In the genomic region with DNA sequence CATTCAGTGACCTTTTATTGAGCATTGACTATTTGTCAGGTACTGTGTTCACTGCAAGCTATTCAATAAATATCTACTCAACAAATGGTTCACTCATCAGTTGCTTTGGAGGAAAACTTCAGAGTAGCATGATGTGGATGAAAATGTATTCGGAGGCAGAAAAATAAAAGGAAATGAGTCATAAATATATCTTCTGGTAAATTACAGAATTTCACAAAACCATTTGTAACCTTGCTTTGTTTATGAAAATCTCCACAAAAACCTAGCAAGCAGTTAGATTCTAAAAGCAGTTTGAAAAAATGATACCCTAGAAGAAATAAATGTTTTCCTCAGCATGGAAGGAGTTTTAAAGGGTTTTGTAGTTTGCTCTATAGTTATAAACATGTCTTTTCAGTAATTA, we compare ENCODE assay signal across 23 cellular contexts.
"Had no signal": no experiment of that assay in that cellular context is flagged by ENCODE, and none has a peak within 500 bp of the region (broad histone marks: within the 10 kb centered on the region; RNA-seq: fewer than 3 reads in every experiment).

No MANE protein-coding gene starts in this region.

- H3K9me3 ChIP-seq: esophagus muscularis mucosa, gastroesophageal sphincter, heart left ventricle, left ventricle myocardium inferior, ovary, psoas muscle had no signal

- H3K27me3 Mint-ChIP-seq: activated B cell treated with CpG ODN at 0.5 μM for 24 hours; activated CD8-positive, alpha-beta memory T cell treated with anti-CD3 and anti-CD28 coated beads, Interleukin-2, amount 10 ng/mL, durations not matched to agents 7 days and 5 days; dendritic cell treated with granulocyte-macrophage colony-stimulating factor and Interleukin-4, amounts not matched to agents 40 ng/mL and 50 ng/mL, for 4 days; stimulated activated naive B cell treated with anti-CD40 and anti-IgM and Interleukin-4, amounts not matched to agents 10 μg/mL and 1 μg/mL and 100 μg/mL, for 72 hours had no signal

- FAIRE-seq: small intestine had no signal

- H3K4me1 Mint-ChIP-seq: activated B cell treated with CpG ODN at 0.5 μM for 24 hours; activated CD8-positive, alpha-beta memory T cell treated with anti-CD3 and anti-CD28 coated beads, Interleukin-2, amount 10 ng/mL, durations not matched to agents 7 days and 5 days; activated naive CD8-positive, alpha-beta T cell treated with anti-CD3 and anti-CD28 coated beads for 36 hours; activated T-helper 17 cell treated with anti-CD3 and anti-CD28 coated beads, Interleukin-2, amount 50 U/mL, for 72 hours; memory B cell; stimulated activated naive B cell treated with anti-CD40 and anti-IgM and Interleukin-4, amounts not matched to agents 10 μg/mL and 1 μg/mL and 100 μg/mL, for 72 hours; T-cell had no signal

- H3K27me3 ChIP-seq: esophagus muscularis mucosa, gastroesophageal sphincter, heart left ventricle, ovary had no signal

- H3K36me3 ChIP-seq: esophagus muscularis mucosa, gastroesophageal sphincter, heart left ventricle, left ventricle myocardium inferior, ovary had no signal

- H3K27ac ChIP-seq: esophagus muscularis mucosa, gastroesophageal sphincter, heart left ventricle, left ventricle myocardium inferior, ovary, psoas muscle had no signal

- H3K4me3 ChIP-seq: esophagus muscularis mucosa, gastroesophageal sphincter, heart left ventricle, left ventricle myocardium inferior, ovary, psoas muscle had no signal

- H3K4me1 ChIP-seq: esophagus muscularis mucosa, heart left ventricle, left ventricle myocardium inferior, psoas muscle had no signal

- H3K36me3 Mint-ChIP-seq: activated CD4-positive, alpha-beta memory T cell treated with anti-CD3 and anti-CD28 coated beads for 36 hours; activated CD8-positive, alpha-beta memory T cell treated with anti-CD3 and anti-CD28 coated beads, Interleukin-2, amount 10 ng/mL, durations not matched to agents 7 days and 5 days; activated naive CD8-positive, alpha-beta T cell treated with anti-CD3 and anti-CD28 coated beads for 36 hours; memory B cell; naive thymus-derived CD8-positive, alpha-beta T cell; stimulated activated naive B cell treated with anti-CD40 and anti-IgM and Interleukin-4, amounts not matched to agents 10 μg/mL and 1 μg/mL and 100 μg/mL, for 72 hours; T-cell had no signal

- H3K9me3 Mint-ChIP-seq: activated CD4-positive, alpha-beta memory T cell treated with anti-CD3 and anti-CD28 coated beads for 36 hours; activated naive CD8-positive, alpha-beta T cell treated with anti-CD3 and anti-CD28 coated beads for 36 hours; activated T-helper 17 cell treated with anti-CD3 and anti-CD28 coated beads, Interleukin-2, amount 50 U/mL, for 72 hours; dendritic cell treated with granulocyte-macrophage colony-stimulating factor and Interleukin-4, amounts not matched to agents 40 ng/mL and 50 ng/mL, for 4 days; naive thymus-derived CD8-positive, alpha-beta T cell; stimulated activated naive B cell treated with anti-CD40 and anti-IgM and Interleukin-4, amounts not matched to agents 10 μg/mL and 1 μg/mL and 100 μg/mL, for 72 hours; T-cell had no signal

- H3K27ac Mint-ChIP-seq: activated B cell treated with CpG ODN at 0.5 μM for 24 hours; activated CD4-positive, alpha-beta memory T cell treated with anti-CD3 and anti-CD28 coated beads for 36 hours; activated CD8-positive, alpha-beta memory T cell treated with anti-CD3 and anti-CD28 coated beads, Interleukin-2, amount 10 ng/mL, durations not matched to agents 7 days and 5 days; activated naive CD8-positive, alpha-beta T cell treated with anti-CD3 and anti-CD28 coated beads for 36 hours; activated T-helper 17 cell treated with anti-CD3 and anti-CD28 coated beads, Interleukin-2, amount 50 U/mL, for 72 hours; dendritic cell treated with granulocyte-macrophage colony-stimulating factor and Interleukin-4, amounts not matched to agents 40 ng/mL and 50 ng/mL, for 4 days; memory B cell; naive thymus-derived CD8-positive, alpha-beta T cell; stimulated activated naive B cell treated with anti-CD40 and anti-IgM and Interleukin-4, amounts not matched to agents 10 μg/mL and 1 μg/mL and 100 μg/mL, for 72 hours; T-cell had no signal

- ATAC-seq: activated CD8-positive, alpha-beta memory T cell treated with anti-CD3 and anti-CD28 coated beads, Interleukin-2, amount 10 ng/mL, durations not matched to agents 7 days and 5 days; activated T-helper 17 cell treated with anti-CD3 and anti-CD28 coated beads, Interleukin-2, amount 50 U/mL, for 72 hours; gastroesophageal sphincter; heart left ventricle; naive thymus-derived CD8-positive, alpha-beta T cell; psoas muscle; right cardiac atrium; stimulated activated naive B cell treated with anti-CD40 and anti-IgM and Interleukin-4, amounts not matched to agents 10 μg/mL and 1 μg/mL and 100 μg/mL, for 72 hours; T-cell had no signal

- DNase-seq: activated B cell treated with CpG ODN at 0.5 μM for 24 hours; activated CD4-positive, alpha-beta memory T cell treated with anti-CD3 and anti-CD28 coated beads for 36 hours; activated CD4-positive, alpha-beta T cell treated with anti-CD3 and anti-CD28 coated beads for 4 hours; activated CD8-positive, alpha-beta memory T cell treated with anti-CD3 and anti-CD28 coated beads, Interleukin-2, amount 10 ng/mL, durations not matched to agents 7 days and 5 days; activated naive CD4-positive, alpha-beta T cell; activated naive CD8-positive, alpha-beta T cell treated with anti-CD3 and anti-CD28 coated beads for 36 hours; effector CD8-positive, alpha-beta T cell; heart left ventricle; kidney glomerular epithelial cell; left ventricle myocardium inferior; naive thymus-derived CD8-positive, alpha-beta T cell; ovary; psoas muscle; right cardiac atrium; small intestine; stimulated activated naive B cell treated with anti-CD40 and anti-IgM and Interleukin-4, amounts not matched to agents 10 μg/mL and 1 μg/mL and 100 μg/mL, for 72 hours; T-cell; T-helper 9 cell had no signal

- H3K4me3 Mint-ChIP-seq: activated B cell treated with CpG ODN at 0.5 μM for 24 hours; activated CD4-positive, alpha-beta memory T cell treated with anti-CD3 and anti-CD28 coated beads for 36 hours; activated CD8-positive, alpha-beta memory T cell treated with anti-CD3 and anti-CD28 coated beads, Interleukin-2, amount 10 ng/mL, durations not matched to agents 7 days and 5 days; activated naive CD8-positive, alpha-beta T cell treated with anti-CD3 and anti-CD28 coated beads for 36 hours; activated T-helper 17 cell treated with anti-CD3 and anti-CD28 coated beads, Interleukin-2, amount 50 U/mL, for 72 hours; dendritic cell treated with granulocyte-macrophage colony-stimulating factor and Interleukin-4, amounts not matched to agents 40 ng/mL and 50 ng/mL, for 4 days; memory B cell; naive thymus-derived CD8-positive, alpha-beta T cell; stimulated activated naive B cell treated with anti-CD40 and anti-IgM and Interleukin-4, amounts not matched to agents 10 μg/mL and 1 μg/mL and 100 μg/mL, for 72 hours; T-cell had no signal
